Comparison of ENCODE assay signal across 1 cellular context in the genomic region with DNA sequence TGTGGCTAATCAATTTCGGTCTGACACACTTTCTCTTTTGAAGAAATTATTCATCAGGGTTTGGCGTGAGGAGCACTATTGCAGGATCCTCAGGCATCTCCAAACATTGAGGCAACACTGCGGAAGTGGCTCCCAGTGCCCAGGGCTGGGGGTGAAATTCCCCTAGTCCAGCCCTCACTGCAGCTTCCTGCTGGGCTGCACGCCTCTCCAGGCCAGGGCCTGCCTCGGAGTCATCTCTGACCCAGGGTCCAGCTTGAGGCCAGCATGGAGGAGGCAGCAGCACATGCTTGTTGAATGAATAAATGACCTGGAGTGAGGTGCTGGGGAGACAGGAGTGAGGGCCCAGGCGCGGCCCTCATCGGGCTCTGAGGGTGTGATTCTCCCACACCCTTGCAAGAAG.
TF ChIP-seq lines count a peak whose summit lies in the region.

No MANE protein-coding gene starts in this region.

TF ChIP-seq in HepG2, 621 proteins besides CTCF, POLR2A, EP300 and RAD21 (continued from another document and continues in another):
- TF ChIP-seq, protein P1, sequence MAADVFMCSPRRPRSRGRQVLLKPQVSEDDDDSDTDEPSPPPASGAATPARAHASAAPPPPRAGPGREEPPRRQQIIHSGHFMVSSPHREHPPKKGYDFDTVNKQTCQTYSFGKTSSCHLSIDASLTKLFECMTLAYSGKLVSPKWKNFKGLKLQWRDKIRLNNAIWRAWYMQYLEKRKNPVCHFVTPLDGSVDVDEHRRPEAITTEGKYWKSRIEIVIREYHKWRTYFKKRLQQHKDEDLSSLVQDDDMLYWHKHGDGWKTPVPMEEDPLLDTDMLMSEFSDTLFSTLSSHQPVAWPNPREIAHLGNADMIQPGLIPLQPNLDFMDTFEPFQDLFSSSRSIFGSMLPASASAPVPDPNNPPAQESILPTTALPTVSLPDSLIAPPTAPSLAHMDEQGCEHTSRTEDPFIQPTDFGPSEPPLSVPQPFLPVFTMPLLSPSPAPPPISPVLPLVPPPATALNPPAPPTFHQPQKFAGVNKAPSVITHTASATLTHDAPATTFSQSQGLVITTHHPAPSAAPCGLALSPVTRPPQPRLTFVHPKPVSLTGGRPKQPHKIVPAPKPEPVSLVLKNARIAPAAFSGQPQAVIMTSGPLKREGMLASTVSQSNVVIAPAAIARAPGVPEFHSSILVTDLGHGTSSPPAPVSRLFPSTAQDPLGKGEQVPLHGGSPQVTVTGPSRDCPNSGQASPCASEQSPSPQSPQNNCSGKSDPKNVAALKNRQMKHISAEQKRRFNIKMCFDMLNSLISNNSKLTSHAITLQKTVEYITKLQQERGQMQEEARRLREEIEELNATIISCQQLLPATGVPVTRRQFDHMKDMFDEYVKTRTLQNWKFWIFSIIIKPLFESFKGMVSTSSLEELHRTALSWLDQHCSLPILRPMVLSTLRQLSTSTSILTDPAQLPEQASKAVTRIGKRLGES (CRISPR knock-in tag; IDR thresholded peaks at IDR 0.05; ENCODE audit: borderline replicate concordance), result no peak
- no peak for TF ChIP-seq ZNF383 (CRISPR knock-in tag; IDR thresholded peaks at IDR 0.05; ENCODE audit: borderline replicate concordance)
- no peak for TF ChIP-seq ZNF326 (CRISPR knock-in tag; IDR thresholded peaks at IDR 0.05; ENCODE audit: borderline replicate concordance)
- TF ChIP-seq, protein P2, sequence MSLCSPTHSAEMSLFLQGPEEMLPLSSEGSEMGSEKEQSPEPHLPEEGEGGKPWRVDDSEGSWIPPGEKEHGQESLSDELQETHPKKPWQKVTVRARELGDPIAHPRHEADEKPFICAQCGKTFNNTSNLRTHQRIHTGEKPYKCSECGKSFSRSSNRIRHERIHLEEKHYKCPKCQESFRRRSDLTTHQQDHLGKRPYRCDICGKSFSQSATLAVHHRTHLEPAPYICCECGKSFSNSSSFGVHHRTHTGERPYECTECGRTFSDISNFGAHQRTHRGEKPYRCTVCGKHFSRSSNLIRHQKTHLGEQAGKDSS (CRISPR knock-in tag; IDR thresholded peaks at IDR 0.05; ENCODE audit: borderline replicate concordance, low read depth), result peak; percentile 97
- TF ChIP-seq, protein P3, sequence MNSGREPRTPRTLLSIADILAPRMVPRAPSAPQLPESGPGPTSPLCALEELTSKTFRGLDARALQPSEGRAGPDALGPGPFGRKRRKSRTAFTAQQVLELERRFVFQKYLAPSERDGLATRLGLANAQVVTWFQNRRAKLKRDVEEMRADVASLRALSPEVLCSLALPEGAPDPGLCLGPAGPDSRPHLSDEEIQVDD (CRISPR knock-in tag; IDR thresholded peaks at IDR 0.05; ENCODE audit: borderline replicate concordance), result no peak
- no peak for TF ChIP-seq CAMTA2 (CRISPR knock-in tag; IDR thresholded peaks at IDR 0.05; ENCODE audit: borderline replicate concordance)
- no peak for TF ChIP-seq KMT2A (CRISPR knock-in tag; IDR thresholded peaks at IDR 0.05)
- peak; percentile 84 for TF ChIP-seq KDM1A (CRISPR knock-in tag; IDR thresholded peaks at IDR 0.05)
- no peak for TF ChIP-seq MEIS1 (CRISPR knock-in tag; IDR thresholded peaks at IDR 0.05; ENCODE audit: borderline replicate concordance)
- TF ChIP-seq PCBP1 (IDR thresholded peaks at IDR 0.05; ENCODE audit: borderline replicate concordance, low read depth, low read length), result 0 out of 2 replicates have a peak, but pooled peaks have one; percentile 28
- TF ChIP-seq AHR (CRISPR knock-in tag; IDR thresholded peaks at IDR 0.05), result no peak
- peak; percentile 100 for TF ChIP-seq ZNF3 (CRISPR knock-in tag; IDR thresholded peaks at IDR 0.05)
- TF ChIP-seq TBP (CRISPR knock-in tag; IDR thresholded peaks at IDR 0.05), result no peak
- no peak for TF ChIP-seq ARNT2 (CRISPR knock-in tag; IDR thresholded peaks at IDR 0.05; ENCODE audit: low read depth)
- TF ChIP-seq ZNF558 (CRISPR knock-in tag; IDR thresholded peaks at IDR 0.05; ENCODE audit: borderline replicate concordance), result peak; percentile 60; the same call in 1 of the 2 replicates
- no peak for TF ChIP-seq ZNF670 (CRISPR knock-in tag; IDR thresholded peaks at IDR 0.05; ENCODE audit: borderline replicate concordance)
- TF ChIP-seq ZNF850 (CRISPR knock-in tag; conservative IDR thresholded peaks at IDR 0.05), result no peak
- TF ChIP-seq FOXA1 (IDR thresholded peaks at IDR 0.05), result no peak
- TF ChIP-seq FOXA1 (CRISPR knock-in tag; IDR thresholded peaks at IDR 0.05), result no peak
- TF ChIP-seq SMARCC2 (IDR thresholded peaks at IDR 0.05), result no peak
- TF ChIP-seq SNAPC5 (CRISPR knock-in tag; IDR thresholded peaks at IDR 0.05; ENCODE audit: borderline replicate concordance), result no peak
- TF ChIP-seq HCFC1 (IDR thresholded peaks at IDR 0.05; ENCODE audit: low read depth, low read length), result no peak
- TF ChIP-seq HNF4A (CRISPR knock-in tag; IDR thresholded peaks at IDR 0.05), result peak; percentile 37
- TF ChIP-seq DZIP1 (CRISPR knock-in tag; IDR thresholded peaks at IDR 0.05), result no peak
- no peak for TF ChIP-seq ZNF720 (CRISPR knock-in tag; IDR thresholded peaks at IDR 0.05)
- no peak for TF ChIP-seq ZNF556 (CRISPR knock-in tag; IDR thresholded peaks at IDR 0.05; ENCODE audit: borderline replicate concordance)
- no peak for TF ChIP-seq ZNF567 (CRISPR knock-in tag; IDR thresholded peaks at IDR 0.05; ENCODE audit: borderline replicate concordance)
- no peak for TF ChIP-seq ZNF329 (CRISPR knock-in tag; IDR thresholded peaks at IDR 0.05; ENCODE audit: low read depth)
- no peak for TF ChIP-seq ZNF160 (CRISPR knock-in tag; IDR thresholded peaks at IDR 0.05)
- peak; percentile 57; the same call in 1 of the 2 replicates for TF ChIP-seq KDM3A (CRISPR knock-in tag; IDR thresholded peaks at IDR 0.05; ENCODE audit: low read depth)
- no peak for TF ChIP-seq GFI1 (CRISPR knock-in tag; IDR thresholded peaks at IDR 0.05; ENCODE audit: borderline replicate concordance)
- no peak for TF ChIP-seq THRA (CRISPR knock-in tag; IDR thresholded peaks at IDR 0.05; ENCODE audit: borderline replicate concordance)
- no peak for TF ChIP-seq HOXD1 (CRISPR knock-in tag; IDR thresholded peaks at IDR 0.05)
- TF ChIP-seq, protein P4, sequence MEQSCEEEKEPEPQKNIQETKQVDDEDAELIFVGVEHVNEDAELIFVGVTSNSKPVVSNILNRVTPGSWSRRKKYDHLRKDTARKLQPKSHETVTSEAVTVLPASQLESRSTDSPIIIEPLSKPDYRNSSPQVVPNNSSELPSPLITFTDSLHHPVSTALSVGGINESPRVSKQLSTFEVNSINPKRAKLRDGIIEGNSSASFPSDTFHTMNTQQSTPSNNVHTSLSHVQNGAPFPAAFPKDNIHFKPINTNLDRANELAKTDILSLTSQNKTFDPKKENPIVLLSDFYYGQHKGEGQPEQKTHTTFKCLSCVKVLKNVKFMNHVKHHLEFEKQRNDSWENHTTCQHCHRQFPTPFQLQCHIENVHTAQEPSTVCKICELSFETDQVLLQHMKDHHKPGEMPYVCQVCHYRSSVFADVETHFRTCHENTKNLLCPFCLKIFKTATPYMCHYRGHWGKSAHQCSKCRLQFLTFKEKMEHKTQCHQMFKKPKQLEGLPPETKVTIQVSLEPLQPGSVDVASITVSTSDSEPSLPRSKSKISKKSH (CRISPR knock-in tag; IDR thresholded peaks at IDR 0.05; ENCODE audit: borderline replicate concordance), result no peak
- no peak for TF ChIP-seq ZBTB43 (CRISPR knock-in tag; conservative IDR thresholded peaks at IDR 0.05)
- TF ChIP-seq ZNF143 (CRISPR knock-in tag; IDR thresholded peaks at IDR 0.05), result no peak
- TF ChIP-seq ZNF292 (CRISPR knock-in tag; IDR thresholded peaks at IDR 0.05; ENCODE audit: borderline replicate concordance, low read depth), result peak; percentile 43; the same call in 1 of the 2 replicates
- peak; percentile 38 for TF ChIP-seq FOSL2 (CRISPR knock-in tag; IDR thresholded peaks at IDR 0.05)
- TF ChIP-seq ZBTB20 (CRISPR knock-in tag; IDR thresholded peaks at IDR 0.05; ENCODE audit: borderline replicate concordance, low read depth), result peak; percentile 56; the same call in 1 of the 2 replicates
- no peak for TF ChIP-seq ZBTB34 (CRISPR knock-in tag; IDR thresholded peaks at IDR 0.05)
- TF ChIP-seq FIP1L1 (IDR thresholded peaks at IDR 0.05; ENCODE audit: borderline replicate concordance, insufficient read depth, low read depth, low read length), result no peak
- 0 out of 2 replicates have a peak, but pooled peaks have one; percentile 39 for TF ChIP-seq ZNF414 (CRISPR knock-in tag; IDR thresholded peaks at IDR 0.05)
